In genomic region chr12:32400866-32401265, GRCh38 we compare ENCODE assay signal across 10 cellular contexts. TPM values are rescaled to one million over a fixed set of nuclear protein-coding genes. Genes with fewer than 3 reads are reported as not detected.
DNase-seq lines count a peak whose midpoint lies in the region; ATAC-seq and TF ChIP-seq lines count a peak whose summit lies in the region.
"Had no signal": no experiment of that assay in that cellular context is flagged by ENCODE, and none has a peak within 500 bp of the region (broad histone marks: within the 10 kb centered on the region; RNA-seq: fewer than 3 reads in every experiment).

No MANE protein-coding gene starts in this region.

- H3K4me3 ChIP-seq in right cardiac atrium (ENCODE audit: low read length) (peak overlapping the region; percentile 77), duodenal mucosa (ENCODE audit: low read depth in 1 of 2, low read length in 2 of 2) (peak overlapping the region; percentile 89 to 91), vagina (peak overlapping the region in 1 of 2 donors; percentile 67)

- no peaks in the 10 kb centered on the region for H3K9me3 ChIP-seq in right cardiac atrium (ENCODE audit: control insufficient read depth, low read length)
- no peaks in the 10 kb centered on the region for H3K9me3 ChIP-seq in duodenal mucosa (ENCODE audit: control insufficient read depth in 1 of 2, low read length in 2 of 2)
- H3K9me3 ChIP-seq in vagina = no peaks in the 10 kb centered on the region

- H3K27me3 ChIP-seq in right cardiac atrium (ENCODE audit: control insufficient read depth, insufficient read depth) (no peaks in the 10 kb centered on the region), duodenal mucosa (ENCODE audit: control insufficient read depth in 1 of 2, insufficient read depth in 2 of 2, low read length in 2 of 2) (peaks cover 0 to 3% of the 10 kb centered on the region in 2 donors), vagina (no peaks in the 10 kb centered on the region)

- no peak for TF ChIP-seq POLR2A in vagina (IDR thresholded peaks at IDR 0.05)

- no peak overlapping the region for H3K27ac ChIP-seq in right cardiac atrium (ENCODE audit: low read length)
- peak overlapping the region; percentile 92 for H3K27ac ChIP-seq in duodenal mucosa (ENCODE audit: low read depth, low read length)
- peak overlapping the region; percentile 85 for H3K27ac ChIP-seq in vagina

- peak overlapping the region; percentile 69 to 95 for H3K9ac ChIP-seq in duodenal mucosa (ENCODE audit: low read depth in 1 of 2, low read length in 2 of 2)

- H3K27me3 Mint-ChIP-seq in mesothelial cell of epicardium (ENCODE audit: low read depth) = peaks cover 9% of the 10 kb centered on the region

- ATAC-seq in right cardiac atrium = no peak
- no peak for ATAC-seq in left cardiac atrium
- no peak for ATAC-seq in GM18861 (IDR thresholded peaks at IDR 0.05; ENCODE audit: unreplicated experiment)

- peaks cover 22% of the 10 kb centered on the region for H3K4me1 Mint-ChIP-seq in mesothelial cell of epicardium

- H3K4me1 ChIP-seq in right cardiac atrium (ENCODE audit: control insufficient read depth, insufficient read depth, low read length) (no peaks in the 10 kb centered on the region), duodenal mucosa (ENCODE audit: control insufficient read depth in 1 of 2, insufficient read depth in 2 of 2, low read length in 2 of 2) (peaks cover 14 to 17% of the 10 kb centered on the region in 2 donors), vagina (peaks cover 12% of the 10 kb centered on the region)

- H3K36me3 Mint-ChIP-seq in mesothelial cell of epicardium = peaks cover 4% of the 10 kb centered on the region

- TF ChIP-seq CTCF in mesothelial cell of epicardium (IDR thresholded peaks at IDR 0.05; ENCODE audit: unreplicated experiment) (no peak), vagina (IDR thresholded peaks at IDR 0.05) (no peak), GM20000 (IDR thresholded peaks at IDR 0.05; ENCODE audit: extremely low read depth, missing control alignments) (no peak)

- H3K27ac Mint-ChIP-seq in mesothelial cell of epicardium = peak overlapping the region; percentile 81

- H3K4me3 Mint-ChIP-seq in mesothelial cell of epicardium = peak overlapping the region; percentile 98

- H3K36me3 ChIP-seq in duodenal mucosa (ENCODE audit: control insufficient read depth in 1 of 2, insufficient read depth in 2 of 2, low read length in 2 of 2) = no peaks in the 10 kb centered on the region
- H3K36me3 ChIP-seq in vagina = no peaks in the 10 kb centered on the region

- intact Hi-C loops in right cardiac atrium (cut with DNase I) (no loop called here), left cardiac atrium (cut with DNase I) (loop anchor here in 1 of 2 donors (5.0 kb wide), 1 partner anchor 46 kb away; no protein-coding TSS in a partner anchor), vagina (cut with DNase I) (no loop called here)

- 54% methylated on average over 2 of the region's 2 CpGs for WGBS in right cardiac atrium

- H3K9me3 Mint-ChIP-seq in mesothelial cell of epicardium = no peaks in the 10 kb centered on the region

- DNase-seq in right cardiac atrium = no peak
- DNase-seq in left cardiac atrium = no peak
- DNase-seq in mesothelial cell of epicardium (ENCODE audit: low spot score in 2 of 2, unreplicated experiment in 2 of 2) = no peak
- DNase-seq in vagina (ENCODE audit: extremely low spot score in 2 of 2) = no peak
- DNase-seq in SKM-1 (lab: John Stamatoyannopoulos, UW; ENCODE audit: unreplicated experiment) = no peak
- DNase-seq in GM20000 (ENCODE audit: low spot score) = no peak
- DNase-seq: NCI-H524, retina had no signal

RNA-seq across cellular contexts. Expression of gene FGD4, which starts 1.5 kb away (rescaled TPM):
- total RNA-seq in right cardiac atrium (10 to 100 TPM; 10.6 to 12.5 (median 11.4) TPM), left cardiac atrium (10 to 100 TPM; 15.9 to 16.0 TPM), mesothelial cell of epicardium (12.6 to 13.5 TPM (median 13.4 TPM) in 3 replicates), vagina (38.3 TPM)
- 3.5 TPM for polyA plus RNA-seq in right cardiac atrium
